ENCODE assay signal across 1 cellular context in genomic region chr17:45706033-45706432, GRCh38.
A peak's percentile ranks its signal among the peaks of the same experiment; 100 is the strongest.
TF ChIP-seq lines count a peak whose summit lies in the region.

No MANE protein-coding gene starts in this region.

TF ChIP-seq in K562, 482 proteins besides CTCF, POLR2A, EP300 and RAD21:
- TF ChIP-seq ZNF655 (CRISPR knock-in tag; IDR thresholded peaks at IDR 0.05), result no peak
- peak; percentile 45 for TF ChIP-seq RBM25 (IDR thresholded peaks at IDR 0.05; ENCODE audit: low read depth, low read length, severe bottlenecking)
- TF ChIP-seq NR2C2 (CRISPR knock-in tag; IDR thresholded peaks at IDR 0.05), result no peak
- no peak for TF ChIP-seq NR2C2 (tag; IDR thresholded peaks at IDR 0.05)
- TF ChIP-seq ZNF551 (CRISPR knock-in tag; IDR thresholded peaks at IDR 0.05), result no peak
